Comparison of ENCODE assay signal across 8 cellular contexts in the genomic region with DNA sequence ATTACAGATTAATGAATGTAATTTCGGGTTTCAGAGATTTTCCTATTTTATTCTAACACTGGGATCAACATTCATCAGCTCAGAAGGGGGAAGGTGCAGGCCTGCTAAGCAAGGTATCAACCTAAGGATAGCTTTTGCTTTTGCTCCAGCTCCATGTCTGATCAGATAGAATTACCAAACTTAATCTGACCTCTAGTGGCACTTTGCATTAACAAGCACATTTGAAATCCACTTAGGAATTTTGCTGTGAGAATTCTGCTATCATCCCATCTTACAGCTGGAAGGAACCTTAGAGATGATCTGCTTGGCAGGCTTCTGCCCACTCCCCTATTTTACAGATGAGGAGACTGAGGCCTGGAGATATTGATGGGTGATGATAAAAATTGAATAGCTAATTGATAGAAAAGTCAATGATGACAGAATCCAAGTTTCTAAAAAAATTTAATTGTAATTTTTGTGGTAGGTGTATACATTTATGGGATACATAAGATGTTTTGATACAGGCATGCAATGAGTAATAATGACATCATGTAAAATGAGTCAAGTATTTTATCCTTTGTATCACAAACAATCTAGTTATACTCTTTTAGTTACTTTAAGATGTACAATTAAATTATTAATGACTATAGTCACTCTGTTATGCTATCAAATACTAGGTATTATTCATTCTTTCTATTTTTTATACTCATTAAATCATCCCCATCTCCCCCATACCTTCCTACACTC.
DNase-seq lines count a peak whose midpoint lies in the region; ATAC-seq and TF ChIP-seq lines count a peak whose summit lies in the region.

No MANE protein-coding gene starts in this region.

- H3K9me3 Mint-ChIP-seq in activated CD8-positive, alpha-beta T cell treated with anti-CD3 and anti-CD28 coated beads for 36 hours, result no peaks in the 10 kb centered on the region
- H3K9me3 Mint-ChIP-seq in activated CD8-positive, alpha-beta T cell treated with anti-CD3 and anti-CD28 coated beads, Interleukin-2, amount 10 ng/mL, durations not matched to agents 7 days and 5 days (ENCODE audit: insufficient read depth), result no peaks in the 10 kb centered on the region

- H3K27ac Mint-ChIP-seq in activated CD8-positive, alpha-beta T cell treated with anti-CD3 and anti-CD28 coated beads for 36 hours, result no peak overlapping the region
- H3K27ac Mint-ChIP-seq in activated CD8-positive, alpha-beta T cell treated with anti-CD3 and anti-CD28 coated beads, Interleukin-2, amount 10 ng/mL, durations not matched to agents 7 days and 5 days, result no peak overlapping the region

- no peak overlapping the region for H3K4me3 Mint-ChIP-seq in activated CD8-positive, alpha-beta T cell treated with anti-CD3 and anti-CD28 coated beads for 36 hours
- H3K4me3 Mint-ChIP-seq in activated CD8-positive, alpha-beta T cell treated with anti-CD3 and anti-CD28 coated beads, Interleukin-2, amount 10 ng/mL, durations not matched to agents 7 days and 5 days, result no peak overlapping the region

- TF ChIP-seq CTCF in activated CD8-positive, alpha-beta T cell treated with anti-CD3 and anti-CD28 coated beads for 36 hours (IDR thresholded peaks at IDR 0.05), result peak; percentile 75
- TF ChIP-seq CTCF in kidney epithelial cell (IDR thresholded peaks at IDR 0.05; ENCODE audit: insufficient read depth, low read length, poor library complexity, severe bottlenecking), result peak; percentile 50
- peak; percentile 57 for TF ChIP-seq CTCF in thoracic aorta (IDR thresholded peaks at IDR 0.05)

- intact Hi-C loops in activated CD8-positive, alpha-beta T cell treated with anti-CD3 and anti-CD28 coated beads for 36 hours (cut with micrococcal nuclease), result loop anchor here (2.0 to 10.0 kb wide), 3 partner anchors 231 to 413 kb away; no protein-coding TSS in a partner anchor

- no peak overlapping the region for H3K27ac ChIP-seq in thoracic aorta

- H3K4me1 Mint-ChIP-seq in activated CD8-positive, alpha-beta T cell treated with anti-CD3 and anti-CD28 coated beads for 36 hours (ENCODE audit: low read depth), result peaks cover 28% of the 10 kb centered on the region
- H3K4me1 Mint-ChIP-seq in activated CD8-positive, alpha-beta T cell treated with anti-CD3 and anti-CD28 coated beads, Interleukin-2, amount 10 ng/mL, durations not matched to agents 7 days and 5 days (ENCODE audit: low read depth), result peaks cover 35% of the 10 kb centered on the region

- H3K27me3 Mint-ChIP-seq in activated CD8-positive, alpha-beta T cell treated with anti-CD3 and anti-CD28 coated beads for 36 hours, result no peaks in the 10 kb centered on the region
- H3K27me3 Mint-ChIP-seq in activated CD8-positive, alpha-beta T cell treated with anti-CD3 and anti-CD28 coated beads, Interleukin-2, amount 10 ng/mL, durations not matched to agents 7 days and 5 days (ENCODE audit: low read depth), result peaks cover 12% of the 10 kb centered on the region

- peak; percentile 57 for ATAC-seq in activated CD8-positive, alpha-beta T cell treated with anti-CD3 and anti-CD28 coated beads for 36 hours
- ATAC-seq in activated CD8-positive, alpha-beta T cell treated with anti-CD3 and anti-CD28 coated beads, Interleukin-2, amount 10 ng/mL, durations not matched to agents 7 days and 5 days, result no peak
- peak; percentile 46 for ATAC-seq in HG03103 (IDR thresholded peaks at IDR 0.05; ENCODE audit: low read depth, unreplicated experiment)
- peak; percentile 46 for ATAC-seq in thoracic aorta (ENCODE audit: insufficient number of reproducible peaks, low FRiP score, low read depth)

- H3K4me1 ChIP-seq in thoracic aorta (ENCODE audit: control insufficient read depth in 1 of 2, low read depth in 2 of 2), result peaks cover 0 to 8% of the 10 kb centered on the region in 2 donors

- POLR2A ChIA-PET in activated CD8-positive, alpha-beta T cell treated with anti-CD3 and anti-CD28 coated beads for 36 hours (lab: Charles Lee), result interaction anchor here (0.6 to 1.2 kb wide), 3 partner anchors 16 to 374 kb away, joined by 3 read pairs; no protein-coding TSS in a partner anchor
- POLR2A ChIA-PET in activated CD8-positive, alpha-beta T cell treated with anti-CD3 and anti-CD28 coated beads, Interleukin-2, amount 10 ng/mL, durations not matched to agents 7 days and 5 days (lab: Charles Lee), result interaction anchor here (1.0 to 1.6 kb wide), 5 partner anchors 111 to 412 kb away, joined by 3 to 9 read pairs (median 3); a partner anchor contains a TSS

- H3K9me3 ChIP-seq in thoracic aorta, result no peaks in the 10 kb centered on the region

- no peaks in the 10 kb centered on the region for H3K36me3 Mint-ChIP-seq in activated CD8-positive, alpha-beta T cell treated with anti-CD3 and anti-CD28 coated beads for 36 hours (ENCODE audit: low read depth)
- no peaks in the 10 kb centered on the region for H3K36me3 Mint-ChIP-seq in activated CD8-positive, alpha-beta T cell treated with anti-CD3 and anti-CD28 coated beads, Interleukin-2, amount 10 ng/mL, durations not matched to agents 7 days and 5 days (ENCODE audit: low read depth)

- CTCF ChIA-PET in activated CD8-positive, alpha-beta T cell treated with anti-CD3 and anti-CD28 coated beads for 36 hours (lab: Charles Lee), result interaction anchor here (0.7 to 7.0 kb wide), 62 partner anchors 10 to 898 kb away, joined by 3 to 302 read pairs (median 4); a partner anchor contains a TSS
- CTCF ChIA-PET in activated CD8-positive, alpha-beta T cell treated with anti-CD3 and anti-CD28 coated beads, Interleukin-2, amount 10 ng/mL, durations not matched to agents 7 days and 5 days (lab: Charles Lee), result interaction anchor here (0.7 to 10.1 kb wide), 67 partner anchors 9 to 540 kb away, joined by 3 to 230 read pairs (median 4); a partner anchor contains a TSS

- H3K36me3 ChIP-seq in kidney epithelial cell (ENCODE audit: control insufficient read depth, insufficient read depth, low read length) (no peaks in the 10 kb centered on the region), thoracic aorta (no peaks in the 10 kb centered on the region)

- no peak overlapping the region for H3K4me3 ChIP-seq in kidney epithelial cell (ENCODE audit: low read depth, low read length)
- H3K4me3 ChIP-seq in thoracic aorta, result no peak overlapping the region

- H3K27me3 ChIP-seq in kidney epithelial cell (ENCODE audit: control insufficient read depth, insufficient read depth, low read length) (no peaks in the 10 kb centered on the region), thoracic aorta (replicated peaks; ENCODE audit: insufficient read depth) (no peaks in the 10 kb centered on the region)

- DNase-seq in activated CD8-positive, alpha-beta T cell treated with anti-CD3 and anti-CD28 coated beads for 36 hours, result no peak
- DNase-seq in activated CD8-positive, alpha-beta T cell treated with anti-CD3 and anti-CD28 coated beads, Interleukin-2, amount 10 ng/mL, durations not matched to agents 7 days and 5 days, result no peak
- DNase-seq in NCI-H526 (lab: John Stamatoyannopoulos, UW) (peak; percentile 42 to 79), brain pericyte (ENCODE audit: low read depth, low spot score) (peak; percentile 26), kidney epithelial cell (ENCODE audit: low read depth) (peak; percentile 69), thoracic aorta (ENCODE audit: low spot score) (no peak), OCI-M2 (lab: John Stamatoyannopoulos, UW; ENCODE audit: unreplicated experiment) (no peak)

Comparison
In these comparisons a context has a peak if more than half of its experiments do, and no peak if none do; other contexts are left out.
1. DNase-seq: peak in NCI-H526 (2 of 2), brain pericyte (single experiment) and kidney epithelial cell (single experiment); none in activated CD8-positive, alpha-beta T cell treated with anti-CD3 and anti-CD28 coated beads for 36 hours (single experiment), activated CD8-positive, alpha-beta T cell treated with anti-CD3 and anti-CD28 coated beads, Interleukin-2, amount 10 ng/mL, durations not matched to agents 7 days and 5 days (single experiment), thoracic aorta (single experiment) and OCI-M2 (single experiment).
2. Peak in every context shown above with its lines, with median percentiles within 50 percentile points of each other: CTCF ChIP-seq.